In genomic region chr5:172901012-172901780, GRCh38 we compare ENCODE assay signal across 9 cellular contexts. TPM values are rescaled to one million over a fixed set of nuclear protein-coding genes. Genes with fewer than 3 reads are reported as not detected.
DNase-seq lines count a peak whose midpoint lies in the region; ATAC-seq and TF ChIP-seq lines count a peak whose summit lies in the region.
"Had no signal": no experiment of that assay in that cellular context is flagged by ENCODE, and none has a peak within 500 bp of the region (broad histone marks: within the 10 kb centered on the region; RNA-seq: fewer than 3 reads in every experiment).

No MANE protein-coding gene starts in this region.

- H3K36me3 ChIP-seq in endodermal cell (ENCODE audit: control insufficient read depth, insufficient read depth, low read length) = peaks cover 45% of the 10 kb centered on the region
- H3K36me3 ChIP-seq in thyroid gland = no peaks in the 10 kb centered on the region

- H3K36me3 Mint-ChIP-seq in endodermal cell (ENCODE audit: low read depth) = peaks cover 42% of the 10 kb centered on the region

- H3K9me3 Mint-ChIP-seq in endodermal cell = no peaks in the 10 kb centered on the region

- TF ChIP-seq CTCF in endodermal cell (conservative IDR thresholded peaks at IDR 0.05) = no peak
- no peak for TF ChIP-seq CTCF in thyroid gland (IDR thresholded peaks at IDR 0.05)

- H3K27ac Mint-ChIP-seq in endodermal cell = peak overlapping the region; percentile 76

- no peaks in the 10 kb centered on the region for H3K27me3 ChIP-seq in endodermal cell (ENCODE audit: control insufficient read depth, insufficient read depth, low read length, poor library complexity, severe bottlenecking)
- H3K27me3 ChIP-seq in thyroid gland = no peaks in the 10 kb centered on the region

- DNase-seq in M059J (ENCODE audit: low read depth) (peak; percentile 99), endodermal cell (no peak), medulla oblongata (ENCODE audit: extremely low spot score) (peak; percentile 33), thyroid gland (peak; percentile 37 to 42), putamen (ENCODE audit: low spot score) (no peak), SW 1271 (lab: John Stamatoyannopoulos, UW) (no peak), mesenteric fat pad (ENCODE audit: low spot score) (no peak)

- no peak overlapping the region for H3K4me3 Mint-ChIP-seq in endodermal cell

- WGBS in endodermal cell (ENCODE audit: insufficient coverage in 1 of 2, insufficient read length in 1 of 2), 2 experiments = 83 to 90% methylated on average over 9 to 10 of the region's 10 CpGs
- WGBS in thyroid gland, 2 donors = 74 to 82% methylated on average over 8 to 10 of the region's 10 CpGs

- H3K9me3 ChIP-seq in endodermal cell (ENCODE audit: control insufficient read depth, low read length) (no peaks in the 10 kb centered on the region), thyroid gland (no peaks in the 10 kb centered on the region)

- TF ChIP-seq POLR2A in thyroid gland (IDR thresholded peaks at IDR 0.05) = no peak

- peaks cover 31% of the 10 kb centered on the region for H3K4me1 Mint-ChIP-seq in endodermal cell

- peaks cover 10% of the 10 kb centered on the region for H3K4me1 ChIP-seq in endodermal cell (ENCODE audit: control insufficient read depth, insufficient read depth, low read length)
- H3K4me1 ChIP-seq in thyroid gland = peaks cover 51 to 80% of the 10 kb centered on the region in 2 donors

- H3K27me3 Mint-ChIP-seq in endodermal cell (ENCODE audit: insufficient read depth) = peaks cover 1% of the 10 kb centered on the region

- H3K4me3 ChIP-seq in endodermal cell (ENCODE audit: low read length) (no peak overlapping the region), thyroid gland (replicated peaks in 1 of 3) (no peak overlapping the region)

- H3K27ac ChIP-seq in endodermal cell (ENCODE audit: low read depth, low read length) = no peak overlapping the region
- peak overlapping the region; percentile 93 to 99 (median 99) for H3K27ac ChIP-seq in thyroid gland
- H3K27ac ChIP-seq: HL-60 had no signal

- ATAC-seq in HG02981 (IDR thresholded peaks at IDR 0.05; ENCODE audit: unreplicated experiment) = no peak

- intact Hi-C loops in thyroid gland (cut with DNase I) = loop anchor here (5.0 kb wide), 2 partner anchors 34 to 129 kb away; partner anchors contain the start of gene DUSP1

- no peak overlapping the region for H3K9ac ChIP-seq in endodermal cell (ENCODE audit: extremely low read depth, low read length, poor library complexity, severe bottlenecking)

RNA-seq across cellular contexts. Expression of gene RPL26L1, which starts 58.0 kb away (rescaled TPM):
- total RNA-seq in M059J (2014; rRNA removed; shearing (Covaris generic)) = 91.3 and 91.7 TPM in 2 replicates
- total RNA-seq in endodermal cell = 10 to 100 TPM; 56.7 to 60.0 TPM
- 72.4 TPM for polyA plus RNA-seq in endodermal cell (2013, experiment 1 of 2)
- polyA plus RNA-seq in endodermal cell (2013, experiment 2 of 2) = 76.0 TPM
- 10 to 100 TPM; 27.2 to 46.7 (median 42.9) TPM for total RNA-seq in thyroid gland
- 28.2 TPM for total RNA-seq in mesenteric fat pad

Comparison
In these comparisons a context has a peak if more than half of its experiments do, and no peak if none do; other contexts are left out.
1. DNase-seq: peak in M059J (single experiment), medulla oblongata (single experiment) and thyroid gland (2 of 2); none in endodermal cell (single experiment), putamen (single experiment), SW 1271 (0 of 2) and mesenteric fat pad (single experiment).